In the genomic region with DNA sequence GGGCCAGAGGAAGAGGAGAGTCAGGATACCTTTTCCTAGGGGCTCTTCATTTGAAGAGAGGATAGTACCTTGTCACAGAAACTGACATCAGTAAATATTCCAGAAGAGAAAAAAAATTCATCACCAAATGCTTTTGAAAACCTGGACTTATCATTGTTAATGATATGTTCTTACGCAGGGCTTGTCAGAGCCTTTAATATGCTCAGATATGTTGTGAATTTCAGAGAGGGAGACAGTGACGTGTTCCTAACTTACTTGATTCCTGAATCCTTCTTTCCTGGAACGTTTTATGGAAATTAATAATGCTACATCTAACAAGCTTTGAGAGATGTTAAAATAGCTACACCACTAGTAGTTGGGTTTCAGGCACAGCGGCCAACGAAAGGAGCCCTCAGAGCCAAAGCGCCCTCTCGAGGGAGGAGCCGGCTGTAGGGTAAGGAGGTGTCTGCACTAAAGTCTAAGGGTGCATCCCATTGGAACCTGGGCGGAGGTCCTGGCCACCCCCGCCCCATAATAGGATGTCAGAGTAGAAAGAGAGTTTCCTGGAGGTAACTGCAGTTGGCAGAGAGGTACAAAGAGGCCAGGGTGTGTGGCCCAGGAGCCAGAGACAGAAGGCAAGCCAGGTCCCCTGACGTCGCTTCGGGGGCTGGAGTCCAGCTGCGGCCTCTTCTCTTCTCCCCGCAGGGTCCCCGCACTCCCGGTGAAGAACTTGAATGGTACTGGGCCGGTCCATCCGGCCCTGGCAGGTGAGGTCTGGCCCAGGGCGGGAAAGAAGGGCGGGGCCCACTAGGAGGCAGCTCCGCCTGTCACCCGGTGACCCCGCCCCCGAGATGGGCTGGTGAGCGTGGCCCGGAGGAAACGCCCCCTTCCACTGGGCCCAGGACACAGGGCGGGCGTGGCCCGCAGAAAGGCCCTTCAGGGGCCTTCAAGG, we compare ENCODE assay signal across 1 cellular context.
TF ChIP-seq lines count a peak whose summit lies in the region.

No MANE protein-coding gene starts in this region.

TF ChIP-seq in A549, 52 proteins besides CTCF, POLR2A, EP300 and RAD21 (continued from another document):
- TF ChIP-seq ZSCAN20 (CRISPR knock-in tag; IDR thresholded peaks at IDR 0.05) (no peak), GATA3 (IDR thresholded peaks at IDR 0.05; ENCODE audit: borderline replicate concordance) (no peak), FOXS1 (CRISPR knock-in tag; IDR thresholded peaks at IDR 0.05) (no peak)
- TF ChIP-seq, protein P1, sequence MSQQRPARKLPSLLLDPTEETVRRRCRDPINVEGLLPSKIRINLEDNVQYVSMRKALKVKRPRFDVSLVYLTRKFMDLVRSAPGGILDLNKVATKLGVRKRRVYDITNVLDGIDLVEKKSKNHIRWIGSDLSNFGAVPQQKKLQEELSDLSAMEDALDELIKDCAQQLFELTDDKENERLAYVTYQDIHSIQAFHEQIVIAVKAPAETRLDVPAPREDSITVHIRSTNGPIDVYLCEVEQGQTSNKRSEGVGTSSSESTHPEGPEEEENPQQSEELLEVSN (IDR thresholded peaks at IDR 0.05; ENCODE audit: borderline replicate concordance, low read depth) = no peak
